Comparison of ENCODE assay signal across 13 cellular contexts in the genomic region with DNA sequence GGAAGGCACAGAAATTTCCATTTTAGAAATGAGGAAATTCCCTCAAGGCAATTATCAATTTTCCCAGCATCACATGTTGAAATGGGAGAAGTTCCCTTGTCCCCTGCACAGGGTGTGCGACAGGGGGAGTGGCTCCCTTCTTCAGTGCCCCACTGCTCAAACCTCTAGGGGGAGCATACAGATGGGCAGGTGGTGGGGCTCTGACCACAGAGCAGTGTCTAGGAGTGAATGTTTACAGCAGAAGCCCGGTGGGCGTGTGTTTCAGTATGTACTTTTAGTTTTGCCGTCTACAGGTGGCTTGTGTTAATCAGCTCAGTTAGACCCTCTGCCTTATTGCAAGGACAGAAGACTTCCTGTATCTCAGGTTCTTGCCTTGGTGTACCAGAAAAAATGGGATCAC.
DNase-seq lines count a peak whose midpoint lies in the region; ATAC-seq and TF ChIP-seq lines count a peak whose summit lies in the region.
"Had no signal": no experiment of that assay in that cellular context is flagged by ENCODE, and none has a peak within 500 bp of the region (broad histone marks: within the 10 kb centered on the region; RNA-seq: fewer than 3 reads in every experiment).

No MANE protein-coding gene starts in this region.

- H3K4me3 ChIP-seq in GM06990 (replicated peaks; ENCODE audit: low read depth, low read length) (no peak overlapping the region), Karpas-422 (ENCODE audit: low read length) (no peak overlapping the region)
- H3K4me3 ChIP-seq: heart right ventricle, neural progenitor cell had no signal

- no peak overlapping the region for H3K9ac ChIP-seq in Karpas-422 (ENCODE audit: low read length)
- H3K9ac ChIP-seq: neural progenitor cell had no signal

- H3K79me2 ChIP-seq in Karpas-422 (ENCODE audit: low read length): no peaks in the 10 kb centered on the region

- no peaks in the 10 kb centered on the region for H3K9me3 ChIP-seq in Karpas-422 (ENCODE audit: low read length)

- no peak overlapping the region for H2AFZ ChIP-seq in Karpas-422 (ENCODE audit: low read length)
- H2AFZ ChIP-seq: neural progenitor cell had no signal

- no peaks in the 10 kb centered on the region for H3K36me3 ChIP-seq in GM06990 (ENCODE audit: control insufficient read depth, insufficient read depth, low read length)
- no peaks in the 10 kb centered on the region for H3K36me3 ChIP-seq in Karpas-422 (ENCODE audit: insufficient read depth, low read length)
- H3K36me3 ChIP-seq: heart right ventricle, neural progenitor cell had no signal

- H4K20me1 ChIP-seq in Karpas-422 (ENCODE audit: insufficient read depth, low read depth, low read length): no peaks in the 10 kb centered on the region

- TF ChIP-seq CTCF in GM06990 (IDR thresholded peaks at IDR 0.05; ENCODE audit: insufficient read depth, low read length, poor library complexity, severe bottlenecking): peak; percentile 30

- DNase-seq in GM06990 (ENCODE audit: extremely low read depth, insufficient read length) (no peak), Karpas-422 (no peak), NCI-H526 (lab: John Stamatoyannopoulos, UW) (no peak), amygdala (lab: John Stamatoyannopoulos, UW) (no peak)
- DNase-seq: ACHN; activated CD4-positive, alpha-beta T cell treated with anti-CD3 and anti-CD28 coated beads, Interleukin-2, amount 50 U/mL, for 4 hours; heart right ventricle; left ventricle myocardium superior had no signal

- no peak overlapping the region for H3K27ac ChIP-seq in Karpas-422 (ENCODE audit: low read length)
- H3K27ac ChIP-seq: heart right ventricle, neural progenitor cell had no signal

- no peaks in the 10 kb centered on the region for H3K9me2 ChIP-seq in Karpas-422 (replicated peaks; ENCODE audit: insufficient read depth, low read length)

- ATAC-seq in GM19351 (IDR thresholded peaks at IDR 0.05; ENCODE audit: unreplicated experiment): peak; percentile 75
- peak; percentile 68 for ATAC-seq in HG02571 (IDR thresholded peaks at IDR 0.05; ENCODE audit: unreplicated experiment)
- peak; percentile 68 for ATAC-seq in HG03442 (IDR thresholded peaks at IDR 0.05; ENCODE audit: unreplicated experiment)
- no peak for ATAC-seq in GM19328 (IDR thresholded peaks at IDR 0.05; ENCODE audit: unreplicated experiment)
- ATAC-seq: heart right ventricle, left ventricle myocardium superior had no signal

- no peaks in the 10 kb centered on the region for H3K4me1 ChIP-seq in Karpas-422 (ENCODE audit: low read length)
- H3K4me1 ChIP-seq: neural progenitor cell had no signal

- H3K4me2 ChIP-seq in Karpas-422 (ENCODE audit: low read depth, low read length, poor library complexity, severe bottlenecking): no peak overlapping the region
- H3K4me2 ChIP-seq: neural progenitor cell had no signal

- H3K27me3 ChIP-seq in GM06990 (replicated peaks; ENCODE audit: control insufficient read depth, insufficient read depth, low read length) (no peaks in the 10 kb centered on the region), Karpas-422 (ENCODE audit: low read length) (no peaks in the 10 kb centered on the region)
- H3K27me3 ChIP-seq: heart right ventricle, neural progenitor cell had no signal
